ENCODE assay signal across 16 cellular contexts in the genomic region with DNA sequence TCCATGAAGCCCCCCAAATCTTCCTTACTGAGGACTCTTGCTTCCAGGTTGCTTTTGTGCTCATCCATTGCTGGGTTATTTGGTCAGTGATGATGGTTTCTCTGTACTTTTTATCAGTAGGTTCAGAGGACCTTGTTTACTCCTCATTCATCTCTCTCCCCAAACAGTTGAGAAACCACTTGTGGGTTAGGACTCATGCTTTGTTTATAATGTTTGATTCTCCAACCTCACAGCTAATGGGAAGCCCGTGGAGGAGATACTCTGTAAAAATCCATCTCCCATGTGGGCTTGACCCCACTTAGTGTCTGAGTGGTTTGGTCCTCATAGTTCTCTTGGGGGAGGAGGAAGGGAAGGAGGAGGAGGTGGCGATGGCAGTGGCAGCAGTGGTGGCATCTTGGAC.
"Had no signal": no experiment of that assay in that cellular context is flagged by ENCODE, and none has a peak within 500 bp of the region (broad histone marks: within the 10 kb centered on the region; RNA-seq: fewer than 3 reads in every experiment).

No MANE protein-coding gene starts in this region.

- H3K27ac ChIP-seq: cardiac muscle cell, parathyroid adenoma, thyroid gland, uterus had no signal

- H3K36me3 Mint-ChIP-seq: activated CD4-positive, alpha-beta memory T cell treated with anti-CD3 and anti-CD28 coated beads for 36 hours had no signal

- H3K4me3 Mint-ChIP-seq: activated CD4-positive, alpha-beta memory T cell treated with anti-CD3 and anti-CD28 coated beads for 36 hours; activated T-helper 1 cell treated with anti-CD3 and anti-CD28 coated beads, Interleukin-12 subunit alpha, Interleukin-12 subunit beta, Interleukin-2, Interleukin-4 antibody, amounts not matched to agents 30 ng/mL and 10 ng/mL and 1 ng/mL, durations not matched to agents 14 hours and 24 hours and 36 hours; T-helper 17 cell had no signal

- H3K27me3 Mint-ChIP-seq: activated CD4-positive, alpha-beta memory T cell treated with anti-CD3 and anti-CD28 coated beads for 36 hours had no signal

- H3K9me3 Mint-ChIP-seq: activated CD4-positive, alpha-beta memory T cell treated with anti-CD3 and anti-CD28 coated beads for 36 hours; activated T-helper 1 cell treated with anti-CD3 and anti-CD28 coated beads, Interleukin-12 subunit alpha, Interleukin-12 subunit beta, Interleukin-2, Interleukin-4 antibody, amounts not matched to agents 30 ng/mL and 10 ng/mL and 1 ng/mL, durations not matched to agents 14 hours and 24 hours and 36 hours had no signal

- H3K4me1 ChIP-seq: parathyroid adenoma had no signal

- DNase-seq: activated CD4-positive, alpha-beta memory T cell treated with anti-CD3 and anti-CD28 coated beads for 36 hours; activated CD4-positive, CD25-positive, alpha-beta regulatory T cell treated with anti-CD3 and anti-CD28 coated beads, Interleukin-2, amount 50 U/mL, for 72 hours; activated CD8-positive, alpha-beta memory T cell treated with anti-CD3 and anti-CD28 coated beads, Interleukin-2, amount 50 U/mL, for 4 hours; activated naive CD4-positive, alpha-beta T cell; anterior cingulate cortex; effector CD4-positive, alpha-beta T cell; kidney; retina; small intestine; T-helper 17 cell; thyroid gland; uterus had no signal

- H3K9me3 ChIP-seq: thyroid gland, uterus had no signal

- ATAC-seq: T-helper 17 cell had no signal

- H3K27me3 ChIP-seq: cardiac muscle cell, thyroid gland, uterus had no signal

- H3K4me3 ChIP-seq: cardiac muscle cell, coronary artery, thyroid gland, uterus had no signal

- H3K36me3 ChIP-seq: cardiac muscle cell, thyroid gland, uterus had no signal

- H3K27ac Mint-ChIP-seq: activated CD4-positive, alpha-beta memory T cell treated with anti-CD3 and anti-CD28 coated beads for 36 hours; activated T-helper 1 cell treated with anti-CD3 and anti-CD28 coated beads, Interleukin-12 subunit alpha, Interleukin-12 subunit beta, Interleukin-2, Interleukin-4 antibody, amounts not matched to agents 30 ng/mL and 10 ng/mL and 1 ng/mL, durations not matched to agents 14 hours and 24 hours and 36 hours; T-helper 17 cell had no signal
